Comparison of ENCODE assay signal across 19 cellular contexts in the genomic region with DNA sequence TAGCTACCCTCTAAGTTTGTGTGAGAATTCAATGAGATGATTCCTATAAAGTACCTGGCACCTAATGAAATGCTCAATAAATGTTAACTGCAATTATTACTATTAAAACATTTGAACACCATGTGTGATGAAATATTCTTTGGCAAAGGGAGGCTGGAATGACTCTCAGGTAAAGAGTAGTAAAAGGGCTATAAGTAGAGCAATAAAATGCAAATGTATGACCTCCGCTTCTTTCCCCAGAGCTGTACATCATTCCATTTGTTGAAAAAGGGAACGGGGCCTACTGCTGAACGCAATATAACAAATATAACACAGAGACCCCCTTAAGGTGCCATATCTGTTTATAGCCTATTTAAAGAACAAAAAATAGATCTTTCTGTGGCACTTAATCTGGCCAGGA. TPM values are rescaled to one million over a fixed set of nuclear protein-coding genes. Genes with fewer than 3 reads are reported as not detected.
DNase-seq lines count a peak whose midpoint lies in the region; ATAC-seq and TF ChIP-seq lines count a peak whose summit lies in the region.
"Had no signal": no experiment of that assay in that cellular context is flagged by ENCODE, and none has a peak within 500 bp of the region (broad histone marks: within the 10 kb centered on the region; RNA-seq: fewer than 3 reads in every experiment).

No MANE protein-coding gene starts in this region.

- WGBS in prostate gland: 91% methylated on average over 3 of the region's 3 CpGs

- H3K36me3 Mint-ChIP-seq in WTC11: no peaks in the 10 kb centered on the region
- H3K36me3 Mint-ChIP-seq: CD4-positive, CD25-positive, alpha-beta regulatory T cell had no signal

- peak overlapping the region in 22 of 59 donors; percentile 1 to 42 (median 27) for H3K4me3 ChIP-seq in dorsolateral prefrontal cortex
- H3K4me3 ChIP-seq in gastrocnemius medialis: no peak overlapping the region
- H3K4me3 ChIP-seq in prostate gland: no peak overlapping the region
- no peak overlapping the region for H3K4me3 ChIP-seq in MG63
- H3K4me3 ChIP-seq: HAP-1, Peyer's patch, SJSA1 had no signal

- H3K36me3 ChIP-seq in gastrocnemius medialis (no peaks in the 10 kb centered on the region), prostate gland (no peaks in the 10 kb centered on the region), MG63 (no peaks in the 10 kb centered on the region)
- H3K36me3 ChIP-seq: HAP-1, Peyer's patch, SJSA1 had no signal

- H3K9me3 ChIP-seq in gastrocnemius medialis (no peaks in the 10 kb centered on the region), prostate gland (no peaks in the 10 kb centered on the region), MG63 (no peaks in the 10 kb centered on the region)
- H3K9me3 ChIP-seq: HAP-1, Peyer's patch, SJSA1 had no signal

- intact Hi-C loops in dorsolateral prefrontal cortex (cut with DNase I): no loop called here
- intact Hi-C loops in gastrocnemius medialis (cut with DNase I; ENCODE audit: low total_unique reads): no loop called here
- intact Hi-C loops in prostate gland (cut with DNase I): loop anchor here (10.0 kb wide), 2 partner anchors 119 to 229 kb away; no protein-coding TSS in a partner anchor

- TF ChIP-seq POLR2A in gastrocnemius medialis (IDR thresholded peaks at IDR 0.05): no peak
- TF ChIP-seq POLR2A in prostate gland (IDR thresholded peaks at IDR 0.05): no peak

- H3K9me3 Mint-ChIP-seq in WTC11: no peaks in the 10 kb centered on the region

- H3K27ac ChIP-seq in dorsolateral prefrontal cortex: peak overlapping the region in 40 of 59 donors; percentile 1 to 88 (median 64)
- peak overlapping the region in 3 of 4 donors; percentile 16 to 65 (median 26) for H3K27ac ChIP-seq in gastrocnemius medialis
- no peak overlapping the region for H3K27ac ChIP-seq in prostate gland
- H3K27ac ChIP-seq: SJSA1 had no signal

- H3K27me3 ChIP-seq in dorsolateral prefrontal cortex (peaks cover 0 to 15% (median 0%) of the 10 kb centered on the region in 45 donors), gastrocnemius medialis (no peaks in the 10 kb centered on the region), prostate gland (replicated peaks; ENCODE audit: insufficient read depth) (no peaks in the 10 kb centered on the region), MG63 (no peaks in the 10 kb centered on the region; the same call in 1 of the 2 replicates)
- H3K27me3 ChIP-seq: Peyer's patch, SJSA1 had no signal

- peak overlapping the region; percentile 8; the same call in 1 of the 2 replicates for H3K27ac Mint-ChIP-seq in WTC11
- H3K27ac Mint-ChIP-seq: CD4-positive, CD25-positive, alpha-beta regulatory T cell had no signal

- peak; percentile 5 to 32 for DNase-seq in NCI-H526 (lab: John Stamatoyannopoulos, UW)
- no peak for DNase-seq in WTC11 (ENCODE audit: low spot score)
- DNase-seq in dorsolateral prefrontal cortex: no peak
- DNase-seq in gastrocnemius medialis: no peak
- DNase-seq in GM20000 (ENCODE audit: low spot score): no peak
- DNase-seq in prostate gland (ENCODE audit: low spot score): no peak
- DNase-seq in MG63: no peak
- DNase-seq: CD4-positive, CD25-positive, alpha-beta regulatory T cell; DMS79 treated with DMSO at 0.1 percent for 48 hours; KBM-7; NCI-H1105; NCI-H146; NCI-H2029; NCI-H2227 treated with DMSO at 0.1 percent for 48 hours; NCI-H510A; Peyer's patch had no signal

- no peak for TF ChIP-seq CTCF in WTC11 (IDR thresholded peaks at IDR 0.05)
- TF ChIP-seq CTCF in dorsolateral prefrontal cortex (IDR thresholded peaks at IDR 0.05 in 54 of 56, conservative IDR thresholded peaks at IDR 0.05 in 2 of 56; ENCODE audit: low read depth in 1 of 56, partially characterized antibody in 56 of 56): no peak
- no peak for TF ChIP-seq CTCF in gastrocnemius medialis (IDR thresholded peaks at IDR 0.05 in 4 of 5, conservative IDR thresholded peaks at IDR 0.05 in 1 of 5)
- TF ChIP-seq CTCF in GM20000 (IDR thresholded peaks at IDR 0.05; ENCODE audit: extremely low read depth, missing control alignments): no peak
- TF ChIP-seq CTCF in prostate gland (IDR thresholded peaks at IDR 0.05): no peak

- ATAC-seq in WTC11 (no peak), gastrocnemius medialis (no peak), GM18868 (IDR thresholded peaks at IDR 0.05; ENCODE audit: unreplicated experiment) (no peak)

- H3K4me1 ChIP-seq in gastrocnemius medialis (peaks cover 32 to 36% of the 10 kb centered on the region in 2 donors), prostate gland (replicated peaks) (no peaks in the 10 kb centered on the region)
- H3K4me1 ChIP-seq: SJSA1 had no signal

- POLR2A ChIA-PET in WTC11 (lab: Charles Lee): no interaction called here

- H3K4me3 Mint-ChIP-seq in WTC11: no peak overlapping the region
- H3K4me3 Mint-ChIP-seq: CD4-positive, CD25-positive, alpha-beta regulatory T cell had no signal

- peaks cover 49% of the 10 kb centered on the region for H3K4me1 Mint-ChIP-seq in WTC11

- no peaks in the 10 kb centered on the region for H3K27me3 Mint-ChIP-seq in WTC11 (ENCODE audit: low read depth)

- in situ Hi-C loops in gastrocnemius medialis (cut with MboI; ENCODE audit: low sequenced_read_pairs in 4 of 4): no loop called here

- CTCF ChIA-PET in WTC11 (lab: Charles Lee): no interaction called here

TF ChIP-seq in WTC11, 78 proteins besides CTCF, POLR2A, EP300 and RAD21:
- TF ChIP-seq ZNF512 (CRISPR knock-in tag; IDR thresholded peaks at IDR 0.05; ENCODE audit: borderline replicate concordance) (no peak), IRF2 (CRISPR knock-in tag; IDR thresholded peaks at IDR 0.05; ENCODE audit: borderline replicate concordance, low read depth) (no peak), FOXJ3 (CRISPR knock-in tag; IDR thresholded peaks at IDR 0.05; ENCODE audit: borderline replicate concordance) (no peak), NR3C1 (CRISPR knock-in tag; conservative IDR thresholded peaks at IDR 0.05; ENCODE audit: low read depth) (no peak), TCF7 (CRISPR knock-in tag; IDR thresholded peaks at IDR 0.05; ENCODE audit: low read depth) (no peak), NR1H2 (CRISPR knock-in tag; IDR thresholded peaks at IDR 0.05) (no peak), TEAD4 (CRISPR knock-in tag; IDR thresholded peaks at IDR 0.05) (no peak), KAT7 (CRISPR knock-in tag; IDR thresholded peaks at IDR 0.05; ENCODE audit: borderline replicate concordance) (no peak), USF2 (CRISPR knock-in tag; IDR thresholded peaks at IDR 0.05) (no peak), FOXK1 (CRISPR knock-in tag; IDR thresholded peaks at IDR 0.05) (no peak)
- TF ChIP-seq, protein P1, sequence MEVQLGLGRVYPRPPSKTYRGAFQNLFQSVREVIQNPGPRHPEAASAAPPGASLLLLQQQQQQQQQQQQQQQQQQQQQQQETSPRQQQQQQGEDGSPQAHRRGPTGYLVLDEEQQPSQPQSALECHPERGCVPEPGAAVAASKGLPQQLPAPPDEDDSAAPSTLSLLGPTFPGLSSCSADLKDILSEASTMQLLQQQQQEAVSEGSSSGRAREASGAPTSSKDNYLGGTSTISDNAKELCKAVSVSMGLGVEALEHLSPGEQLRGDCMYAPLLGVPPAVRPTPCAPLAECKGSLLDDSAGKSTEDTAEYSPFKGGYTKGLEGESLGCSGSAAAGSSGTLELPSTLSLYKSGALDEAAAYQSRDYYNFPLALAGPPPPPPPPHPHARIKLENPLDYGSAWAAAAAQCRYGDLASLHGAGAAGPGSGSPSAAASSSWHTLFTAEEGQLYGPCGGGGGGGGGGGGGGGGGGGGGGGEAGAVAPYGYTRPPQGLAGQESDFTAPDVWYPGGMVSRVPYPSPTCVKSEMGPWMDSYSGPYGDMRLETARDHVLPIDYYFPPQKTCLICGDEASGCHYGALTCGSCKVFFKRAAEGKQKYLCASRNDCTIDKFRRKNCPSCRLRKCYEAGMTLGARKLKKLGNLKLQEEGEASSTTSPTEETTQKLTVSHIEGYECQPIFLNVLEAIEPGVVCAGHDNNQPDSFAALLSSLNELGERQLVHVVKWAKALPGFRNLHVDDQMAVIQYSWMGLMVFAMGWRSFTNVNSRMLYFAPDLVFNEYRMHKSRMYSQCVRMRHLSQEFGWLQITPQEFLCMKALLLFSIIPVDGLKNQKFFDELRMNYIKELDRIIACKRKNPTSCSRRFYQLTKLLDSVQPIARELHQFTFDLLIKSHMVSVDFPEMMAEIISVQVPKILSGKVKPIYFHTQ (CRISPR knock-in tag; IDR thresholded peaks at IDR 0.05): no peak

RNA-seq across cellular contexts. Expression of gene CELF2, which starts 27.8 kb away (rescaled TPM):
- total RNA-seq in WTC11 (2021): 16.8 to 24.6 TPM (median 17.8 TPM) in 3 replicates
- 100 to 1,000 TPM in 119 of 120 experiments, 10 to 100 TPM in 1; 93.7 to 263 (median 189) TPM for total RNA-seq in dorsolateral prefrontal cortex
- 10 to 100 TPM; 30.0 to 56.6 (median 43.3) TPM for total RNA-seq in gastrocnemius medialis
- 10 to 100 TPM; 19.2 to 43.2 TPM for total RNA-seq in prostate gland
- 1.5 and 9.7 TPM in 2 replicates for total RNA-seq in MG63 (2014; rRNA removed; shearing (Covaris generic); ENCODE audit: low replicate concordance)
- total RNA-seq: SJSA1 had no signal

Comparison
In these comparisons a context has a peak if more than half of its experiments do, and no peak if none do; other contexts are left out.
1. DNase-seq: peak in NCI-H526 (2 of 2); none in WTC11 (single experiment), dorsolateral prefrontal cortex (0 of 10), gastrocnemius medialis (0 of 2), GM20000 (single experiment), prostate gland (single experiment) and MG63 (single experiment).
2. H3K27ac ChIP-seq: peak in dorsolateral prefrontal cortex (40 of 59) and gastrocnemius medialis (3 of 4); none in prostate gland (0 of 2).